20 cellular contexts compared by ENCODE assay signal in the genomic region with DNA sequence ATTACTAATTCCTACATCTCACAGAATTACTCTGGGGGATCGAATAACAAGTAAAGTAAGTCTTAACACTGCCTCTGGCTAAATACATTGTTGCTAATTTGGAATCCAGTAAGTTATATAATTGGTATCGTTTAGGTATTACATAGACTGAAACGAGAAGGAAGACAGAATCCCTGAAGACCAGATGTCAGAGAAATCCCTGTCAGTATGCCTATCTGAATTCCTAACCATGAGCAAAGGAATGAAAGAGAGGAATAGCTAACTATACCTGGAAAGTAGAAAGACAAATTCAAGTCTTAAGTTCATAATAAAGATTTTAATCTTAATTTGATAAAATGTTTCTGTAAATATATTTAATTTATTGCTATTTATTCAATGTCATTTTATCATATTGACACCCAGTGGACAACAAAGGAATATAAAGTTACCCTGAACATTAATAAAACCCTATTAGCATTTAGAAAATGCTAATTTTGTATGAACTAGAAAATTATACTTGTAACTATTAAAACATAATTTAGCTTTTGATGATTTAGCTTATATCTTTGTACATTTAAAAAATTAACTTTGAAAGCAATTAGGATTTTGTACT. TPM values are rescaled to one million over a fixed set of nuclear protein-coding genes. Genes with fewer than 3 reads are reported as not detected.
DNase-seq lines count a peak whose midpoint lies in the region; ATAC-seq and TF ChIP-seq lines count a peak whose summit lies in the region.
"Had no signal": no experiment of that assay in that cellular context is flagged by ENCODE, and none has a peak within 500 bp of the region (broad histone marks: within the 10 kb centered on the region; RNA-seq: fewer than 3 reads in every experiment).

No MANE protein-coding gene starts in this region.

- H3K36me3 ChIP-seq in heart left ventricle = peaks cover 0 to 6% (median 0%) of the 10 kb centered on the region in 9 donors

- H3K4me1 Mint-ChIP-seq in chondrocyte (ENCODE audit: low read depth) (no peaks in the 10 kb centered on the region), neural crest cell (no peaks in the 10 kb centered on the region)
- H3K4me1 Mint-ChIP-seq: GM23338 had no signal

- H3K9me3 ChIP-seq in heart left ventricle = no peaks in the 10 kb centered on the region

- TF ChIP-seq CTCF in C4-2B (conservative IDR thresholded peaks at IDR 0.05) (peak; percentile 34), chondrocyte (IDR thresholded peaks at IDR 0.05) (peak; percentile 58), neural crest cell (conservative IDR thresholded peaks at IDR 0.05) (peak; percentile 41), heart left ventricle (IDR thresholded peaks at IDR 0.05) (no peak)

- H3K4me1 ChIP-seq in heart left ventricle = no peaks in the 10 kb centered on the region

- no peaks in the 10 kb centered on the region for H3K27me3 ChIP-seq in heart left ventricle

- no peak for ATAC-seq in GM21447 (IDR thresholded peaks at IDR 0.05; ENCODE audit: unreplicated experiment)
- no peak for ATAC-seq in heart left ventricle
- ATAC-seq: GM23338 had no signal

- H3K4me3 ChIP-seq in heart left ventricle = no peak overlapping the region
- H3K4me3 ChIP-seq: GM23338 had no signal

- 55 to 72% (median 68%) methylated on average over 3 of the region's 3 CpGs for WGBS in heart left ventricle, 4 donors

- intact Hi-C loops in heart left ventricle (cut with DNase I) = no loop called here

- no peaks in the 10 kb centered on the region for H3K27me3 Mint-ChIP-seq in chondrocyte (ENCODE audit: low read depth)
- no peaks in the 10 kb centered on the region for H3K27me3 Mint-ChIP-seq in neural crest cell (ENCODE audit: low read depth)
- H3K27me3 Mint-ChIP-seq: CD4-positive, CD25-positive, alpha-beta regulatory T cell had no signal

- H3K27ac ChIP-seq in C4-2B = no peak overlapping the region
- no peak overlapping the region for H3K27ac ChIP-seq in heart left ventricle
- H3K27ac ChIP-seq: HL-60 had no signal

- no peak overlapping the region for H3K4me3 Mint-ChIP-seq in chondrocyte (ENCODE audit: unreplicated experiment)
- no peak overlapping the region for H3K4me3 Mint-ChIP-seq in neural crest cell
- H3K4me3 Mint-ChIP-seq: CD4-positive, CD25-positive, alpha-beta regulatory T cell; GM23338 had no signal

- no peak for TF ChIP-seq POLR2A in heart left ventricle (IDR thresholded peaks at IDR 0.05)

- DNase-seq in NCI-H69 (lab: John Stamatoyannopoulos, UW) (peak; percentile 5), chondrocyte (ENCODE audit: low spot score) (no peak), neural crest cell (ENCODE audit: low read depth, low spot score) (no peak), glomerular visceral epithelial cell (ENCODE audit: extremely low spot score) (no peak), heart left ventricle (no peak)
- DNase-seq: AML-193; CD4-positive, CD25-positive, alpha-beta regulatory T cell; GDM1; KBM-7; NCI-H1092; NCI-H1694; NCI-H82; RPMI8226 had no signal

- H3K9me3 Mint-ChIP-seq in chondrocyte (ENCODE audit: low read depth) (peaks cover 2% of the 10 kb centered on the region), neural crest cell (peaks cover 3% of the 10 kb centered on the region)
- H3K9me3 Mint-ChIP-seq: GM23338 had no signal

- H3K27ac Mint-ChIP-seq in chondrocyte (ENCODE audit: unreplicated experiment) (no peak overlapping the region), neural crest cell (ENCODE audit: unreplicated experiment) (no peak overlapping the region)
- H3K27ac Mint-ChIP-seq: GM23338 had no signal

- H3K36me3 Mint-ChIP-seq in chondrocyte (ENCODE audit: low read depth) (no peaks in the 10 kb centered on the region), neural crest cell (ENCODE audit: low read depth) (peaks cover 32% of the 10 kb centered on the region)
- H3K36me3 Mint-ChIP-seq: CD4-positive, CD25-positive, alpha-beta regulatory T cell had no signal

RNA-seq across cellular contexts. Expression of a gene that starts 11.4 kb away (rescaled TPM):
- total RNA-seq in chondrocyte = 4.3 to 5.2 TPM (median 4.7 TPM) in 3 replicates
- 30.3 and 31.6 TPM in 2 replicates for total RNA-seq in neural crest cell
- 1 to 10 TPM in 2 of 9 donors, under 1 TPM in 6, not detected in 1; 0.09 to 4.2 (median 0.52) TPM for total RNA-seq in heart left ventricle
- under 1 TPM; 0.04 to 0.07 TPM for polyA plus RNA-seq in heart left ventricle

RNA-seq across cellular contexts. Expression of a gene that starts 35.8 kb away (rescaled TPM):
- total RNA-seq in chondrocyte (not detected in 3 replicates), neural crest cell (not detected in 2 replicates), heart left ventricle (not detected)
- polyA plus RNA-seq in heart left ventricle = not detected
- total RNA-seq: A673; CD4-positive, CD25-positive, alpha-beta regulatory T cell; GM23338; M059J; SK-MEL-5 had no signal
- polyA plus RNA-seq: CD4-positive, CD25-positive, alpha-beta regulatory T cell; GM23338 had no signal

Comparison
In these comparisons a context has a peak if more than half of its experiments do, and no peak if none do; other contexts are left out.
1. CTCF ChIP-seq: peak in C4-2B (single experiment), chondrocyte (single experiment) and neural crest cell (single experiment); none in heart left ventricle (0 of 12).